18 cellular contexts compared by ENCODE assay signal in genomic region chr18:48776161-48776555, GRCh38.
"Had no signal": no experiment of that assay in that cellular context is flagged by ENCODE, and none has a peak within 500 bp of the region (broad histone marks: within the 10 kb centered on the region; RNA-seq: fewer than 3 reads in every experiment).

No MANE protein-coding gene starts in this region.

- H3K4me3 ChIP-seq: esophagus muscularis mucosa, gastrocnemius medialis, heart right ventricle, psoas muscle, sigmoid colon, skin epidermis, stomach, thyroid gland, upper lobe of left lung, uterus had no signal

- DNase-seq: effector memory CD8-positive, alpha-beta T cell; gastrocnemius medialis; heart right ventricle; mammary epithelial cell; midbrain; retina; sigmoid colon; stimulated activated CD4-positive, alpha-beta T cell treated with anti-CD3 and anti-CD28 coated beads, Interleukin-12 subunit alpha, Interleukin-12 subunit beta, amount 100 ng/mL, for 4 hours; stimulated activated naive CD4-positive, alpha-beta T cell; stomach; thyroid gland; uterus had no signal

- H3K27me3 ChIP-seq: esophagus muscularis mucosa, gastrocnemius medialis, heart right ventricle, sigmoid colon, stomach, thyroid gland, upper lobe of left lung, uterus had no signal

- H3K9me3 ChIP-seq: esophagus muscularis mucosa, gastrocnemius medialis, heart right ventricle, psoas muscle, sigmoid colon, stomach, thyroid gland, upper lobe of left lung, uterus had no signal

- H3K27ac ChIP-seq: epithelial cell of prostate, gastrocnemius medialis, psoas muscle, skin epidermis, thyroid gland, uterus had no signal

- ATAC-seq: effector memory CD8-positive, alpha-beta T cell; gastrocnemius medialis; heart right ventricle; natural killer cell treated with Interleukin-12 subunit alpha and Interleukin-12 subunit beta and Interleukin-15 and Interleukin-18, amount 100 ng/mL, for 72 hours; psoas muscle had no signal

- H3K36me3 ChIP-seq: gastrocnemius medialis, heart right ventricle, sigmoid colon, thyroid gland, upper lobe of left lung, uterus had no signal
